Comparison of ENCODE assay signal across 15 cellular contexts in genomic region chr16:75080205-75081029, GRCh38. TPM values are rescaled to one million over a fixed set of nuclear protein-coding genes. Genes with fewer than 3 reads are reported as not detected.
DNase-seq lines count a peak whose midpoint lies in the region; ATAC-seq and TF ChIP-seq lines count a peak whose summit lies in the region.
"Had no signal": no experiment of that assay in that cellular context is flagged by ENCODE, and none has a peak within 500 bp of the region (broad histone marks: within the 10 kb centered on the region; RNA-seq: fewer than 3 reads in every experiment).

No MANE protein-coding gene starts in this region.

- DNase-seq in mammary epithelial cell: peak; percentile 27
- DNase-seq in MCF 10A (ENCODE audit: unreplicated experiment): no peak
- DNase-seq in fibroblast of lung (ENCODE audit: low read depth in 2 of 2): peak; percentile 78 to 80
- DNase-seq in skeletal muscle cell (ENCODE audit: low read depth): peak; percentile 45
- DNase-seq in stimulated activated naive CD8-positive, alpha-beta T cell treated with anti-CD3 and anti-CD28 coated beads, Interleukin-15, amount 100 ng/mL, for 72 hours: no peak
- no peak for DNase-seq in NCI-H524 treated with DMSO at 0.1 percent for 48 hours (lab: John Stamatoyannopoulos, UW)
- no peak for DNase-seq in activated naive CD8-positive, alpha-beta T cell treated with anti-CD3 and anti-CD28 coated beads, Interleukin-2, amount 50 U/mL, for 24 hours
- DNase-seq: activated B cell treated with CpG ODN at 0.5 μM for 24 hours; activated T-cell treated with anti-CD3 and anti-CD28 coated beads, Interleukin-2, amount 50 U/mL, for 72 hours; cerebellar nuclear complex; GDM1; NCI-H2171 treated with DMSO at 0.1 percent for 48 hours; pancreas; substantia nigra had no signal

- no peaks in the 10 kb centered on the region for H3K4me1 Mint-ChIP-seq in MCF 10A (ENCODE audit: insufficient read depth, unreplicated experiment)
- peaks cover 31% of the 10 kb centered on the region for H3K4me1 Mint-ChIP-seq in stimulated activated naive CD8-positive, alpha-beta T cell treated with anti-CD3 and anti-CD28 coated beads, Interleukin-15, amount 100 ng/mL, for 72 hours
- peaks cover 25% of the 10 kb centered on the region for H3K4me1 Mint-ChIP-seq in activated naive CD8-positive, alpha-beta T cell treated with anti-CD3 and anti-CD28 coated beads, Interleukin-2, amount 50 U/mL, for 24 hours

- dilution Hi-C loops in mammary epithelial cell (cut with HindIII; ENCODE audit: low sequenced_read_pairs): loop anchor here (5.0 kb wide), 1 partner anchor 57 kb away; no protein-coding TSS in a partner anchor

- no peak overlapping the region for H2AFZ ChIP-seq in mammary epithelial cell (ENCODE audit: low read depth, low read length)
- H2AFZ ChIP-seq in fibroblast of lung (ENCODE audit: low read length): no peak overlapping the region

- H4K20me1 ChIP-seq in mammary epithelial cell (ENCODE audit: insufficient read depth, low read length): no peaks in the 10 kb centered on the region
- no peaks in the 10 kb centered on the region for H4K20me1 ChIP-seq in fibroblast of lung (ENCODE audit: control insufficient read depth, extremely low read depth, insufficient read depth, low read length)

- peak; percentile 96 for ATAC-seq in SK-N-SH treated with all-trans-retinoic acid at 6 μM for 48 hours
- ATAC-seq in stimulated activated naive CD8-positive, alpha-beta T cell treated with anti-CD3 and anti-CD28 coated beads, Interleukin-15, amount 100 ng/mL, for 72 hours: no peak
- no peak for ATAC-seq in activated naive CD8-positive, alpha-beta T cell treated with anti-CD3 and anti-CD28 coated beads, Interleukin-2, amount 50 U/mL, for 24 hours
- ATAC-seq: activated T-cell treated with anti-CD3 and anti-CD28 coated beads, Interleukin-2, amount 50 U/mL, for 72 hours; pancreas had no signal

- 97% methylated on average over 8 of the region's 8 CpGs for WGBS in mammary epithelial cell (ENCODE audit: low coverage, missing lambda C conversion rate)

- no peaks in the 10 kb centered on the region for H3K27me3 Mint-ChIP-seq in MCF 10A (ENCODE audit: insufficient read depth, unreplicated experiment)
- no peaks in the 10 kb centered on the region for H3K27me3 Mint-ChIP-seq in stimulated activated naive CD8-positive, alpha-beta T cell treated with anti-CD3 and anti-CD28 coated beads, Interleukin-15, amount 100 ng/mL, for 72 hours
- H3K27me3 Mint-ChIP-seq in activated naive CD8-positive, alpha-beta T cell treated with anti-CD3 and anti-CD28 coated beads, Interleukin-2, amount 50 U/mL, for 24 hours: no peaks in the 10 kb centered on the region

- H3K4me3 Mint-ChIP-seq in MCF 10A (ENCODE audit: unreplicated experiment): no peak overlapping the region
- H3K4me3 Mint-ChIP-seq in stimulated activated naive CD8-positive, alpha-beta T cell treated with anti-CD3 and anti-CD28 coated beads, Interleukin-15, amount 100 ng/mL, for 72 hours: no peak overlapping the region
- H3K4me3 Mint-ChIP-seq in activated naive CD8-positive, alpha-beta T cell treated with anti-CD3 and anti-CD28 coated beads, Interleukin-2, amount 50 U/mL, for 24 hours: no peak overlapping the region
- H3K4me3 Mint-ChIP-seq: activated B cell treated with CpG ODN at 0.5 μM for 24 hours; activated T-cell treated with anti-CD3 and anti-CD28 coated beads, Interleukin-2, amount 50 U/mL, for 72 hours had no signal

- H3K27ac Mint-ChIP-seq in MCF 10A (ENCODE audit: low read depth, unreplicated experiment): no peak overlapping the region
- no peak overlapping the region for H3K27ac Mint-ChIP-seq in stimulated activated naive CD8-positive, alpha-beta T cell treated with anti-CD3 and anti-CD28 coated beads, Interleukin-15, amount 100 ng/mL, for 72 hours
- H3K27ac Mint-ChIP-seq in activated naive CD8-positive, alpha-beta T cell treated with anti-CD3 and anti-CD28 coated beads, Interleukin-2, amount 50 U/mL, for 24 hours: no peak overlapping the region
- H3K27ac Mint-ChIP-seq: activated B cell treated with CpG ODN at 0.5 μM for 24 hours; activated T-cell treated with anti-CD3 and anti-CD28 coated beads, Interleukin-2, amount 50 U/mL, for 72 hours had no signal

- H3K36me3 ChIP-seq in mammary epithelial cell (ENCODE audit: insufficient read depth, low read length): no peaks in the 10 kb centered on the region
- H3K36me3 ChIP-seq in fibroblast of lung (ENCODE audit: control insufficient read depth, insufficient read depth, low read length): no peaks in the 10 kb centered on the region
- H3K36me3 ChIP-seq: pancreas had no signal

- intact Hi-C loops in mammary epithelial cell (cut with micrococcal nuclease): loop anchor here (1.0 kb wide), 1 partner anchor 8 kb away; no protein-coding TSS in a partner anchor
- intact Hi-C loops in MCF 10A (cut with micrococcal nuclease): no loop called here

- H3K4me3 ChIP-seq in mammary epithelial cell (replicated peaks in 1 of 3; ENCODE audit: insufficient read depth in 1 of 3, low read depth in 2 of 3, low read length in 3 of 3): no peak overlapping the region
- H3K4me3 ChIP-seq in fibroblast of lung (replicated peaks in 1 of 4; ENCODE audit: control extremely low read depth in 1 of 4, insufficient read depth in 1 of 4, low read depth in 3 of 4, low read length in 4 of 4): no peak overlapping the region
- H3K4me3 ChIP-seq in skeletal muscle cell (ENCODE audit: low read depth, low read length): no peak overlapping the region
- H3K4me3 ChIP-seq: pancreas had no signal

- in situ Hi-C loops in mammary epithelial cell (cut with MboI; ENCODE audit: low sequenced_read_pairs in 2 of 2): no loop called here

- POLR2A ChIA-PET in MCF 10A (lab: Yijun Ruan, JAX): interaction anchor here (0.7 kb wide), 1 partner anchor 15 kb away, joined by 3 read pairs; no protein-coding TSS in a partner anchor

- H3K27me3 ChIP-seq in mammary epithelial cell (ENCODE audit: insufficient read depth, low read length): no peaks in the 10 kb centered on the region
- H3K27me3 ChIP-seq in fibroblast of lung (ENCODE audit: control insufficient read depth, insufficient read depth, low read length): no peaks in the 10 kb centered on the region
- H3K27me3 ChIP-seq: pancreas had no signal

- H3K4me2 ChIP-seq in mammary epithelial cell (ENCODE audit: insufficient read depth, low read depth, low read length) (no peak overlapping the region), fibroblast of lung (ENCODE audit: extremely low read depth, insufficient read depth, low read length) (no peak overlapping the region)

- CTCF ChIA-PET in mammary epithelial cell (lab: Charles Lee; ENCODE audit: low non-redundant PET) (no interaction called here), MCF 10A (lab: Yijun Ruan, JAX) (interaction anchor here (0.5 to 0.8 kb wide), 3 partner anchors 9 to 951 kb away, joined by 3 to 9 read pairs (median 3); no protein-coding TSS in a partner anchor)

- H3K9me3 ChIP-seq in mammary epithelial cell (replicated peaks; ENCODE audit: insufficient read depth, low read length) (no peaks in the 10 kb centered on the region), fibroblast of lung (ENCODE audit: control insufficient read depth, insufficient read depth, low read depth, low read length) (no peaks in the 10 kb centered on the region)
- H3K9me3 ChIP-seq: pancreas had no signal

- no peaks in the 10 kb centered on the region for H3K36me3 Mint-ChIP-seq in MCF 10A (ENCODE audit: insufficient read depth, unreplicated experiment)
- peaks cover 6% of the 10 kb centered on the region for H3K36me3 Mint-ChIP-seq in activated naive CD8-positive, alpha-beta T cell treated with anti-CD3 and anti-CD28 coated beads, Interleukin-2, amount 50 U/mL, for 24 hours (ENCODE audit: low read depth)

- H3K4me1 ChIP-seq in mammary epithelial cell (ENCODE audit: insufficient read depth, low read length) (no peaks in the 10 kb centered on the region), fibroblast of lung (ENCODE audit: control insufficient read depth, extremely low read depth, insufficient read depth, low read length) (peaks cover 2% of the 10 kb centered on the region)

- no peak overlapping the region for H3K9ac ChIP-seq in mammary epithelial cell (ENCODE audit: insufficient read depth, low read length)
- no peak overlapping the region for H3K9ac ChIP-seq in fibroblast of lung (ENCODE audit: insufficient read depth, low read length)

- no TSS peak for BruUV-seq in mammary epithelial cell (replicated peaks; lab: Mats Ljungman, UMichigan)
- no TSS peak for BruUV-seq in MCF 10A (replicated peaks; lab: Mats Ljungman, UMichigan)

- H3K79me2 ChIP-seq in mammary epithelial cell (ENCODE audit: insufficient read depth, low read length) (peaks cover 71% of the 10 kb centered on the region), fibroblast of lung (ENCODE audit: control insufficient read depth, insufficient read depth, low read length) (peaks cover 5% of the 10 kb centered on the region)

- H3K27ac ChIP-seq in mammary epithelial cell (ENCODE audit: insufficient read depth, low read depth, low read length): no peak overlapping the region
- H3K27ac ChIP-seq in fibroblast of lung (ENCODE audit: insufficient read depth, low read length): no peak overlapping the region
- H3K27ac ChIP-seq: pancreas had no signal

- H3K9me3 Mint-ChIP-seq in MCF 10A (ENCODE audit: unreplicated experiment): no peaks in the 10 kb centered on the region
- peaks cover 0 to 8% of the 10 kb centered on the region in 2 donors for H3K9me3 Mint-ChIP-seq in stimulated activated naive CD8-positive, alpha-beta T cell treated with anti-CD3 and anti-CD28 coated beads, Interleukin-15, amount 100 ng/mL, for 72 hours
- no peaks in the 10 kb centered on the region for H3K9me3 Mint-ChIP-seq in activated naive CD8-positive, alpha-beta T cell treated with anti-CD3 and anti-CD28 coated beads, Interleukin-2, amount 50 U/mL, for 24 hours
- H3K9me3 Mint-ChIP-seq: activated B cell treated with CpG ODN at 0.5 μM for 24 hours had no signal

- TF ChIP-seq CTCF in mammary epithelial cell (conservative IDR thresholded peaks at IDR 0.05 in 1 of 2, IDR thresholded peaks at IDR 0.05 in 1 of 2; ENCODE audit: extremely low read depth in 1 of 2, insufficient read depth in 1 of 2, low read depth in 1 of 2, low read length in 2 of 2) (no peak), MCF 10A (IDR thresholded peaks at IDR 0.05; ENCODE audit: unreplicated experiment) (no peak), fibroblast of lung (conservative IDR thresholded peaks at IDR 0.05 in 1 of 2, IDR thresholded peaks at IDR 0.05 in 1 of 2; ENCODE audit: low read depth in 1 of 2, low read length in 2 of 2) (no peak)

RNA-seq across cellular contexts. Expression of gene LDHD, which starts 36.2 kb away (rescaled TPM):
- 1 to 10 TPM in 1 of 2 donors, under 1 TPM in 1; 0.50 to 1.4 TPM for total RNA-seq in mammary epithelial cell
- 0.16 TPM for polyA plus RNA-seq in mammary epithelial cell
- polyA minus RNA-seq in mammary epithelial cell: not detected
- total RNA-seq in MCF 10A (2022): 0.15 and 0.30 TPM in 2 replicates
- total RNA-seq in fibroblast of lung: 1.0 and 4.5 TPM in 2 replicates
- 0.27 and 0.52 TPM in 2 replicates for polyA plus RNA-seq in fibroblast of lung
- 0.35 and 0.91 TPM in 2 replicates for polyA plus RNA-seq in fibroblast of lung (2012)
- polyA minus RNA-seq in fibroblast of lung (ENCODE audit: low replicate concordance): 0.27 TPM in 1 of 2 replicates, not detected in the other
- total RNA-seq: activated B cell treated with CpG ODN at 0.5 μM for 24 hours had no signal

Comparison
In these comparisons a context has a peak if more than half of its experiments do, and no peak if none do; other contexts are left out.
1. DNase-seq: peak in mammary epithelial cell (single experiment), fibroblast of lung (2 of 2) and skeletal muscle cell (single experiment); none in MCF 10A (single experiment), stimulated activated naive CD8-positive, alpha-beta T cell treated with anti-CD3 and anti-CD28 coated beads, Interleukin-15, amount 100 ng/mL, for 72 hours (0 of 2), NCI-H524 treated with DMSO at 0.1 percent for 48 hours (single experiment) and activated naive CD8-positive, alpha-beta T cell treated with anti-CD3 and anti-CD28 coated beads, Interleukin-2, amount 50 U/mL, for 24 hours (single experiment).